ENCODE assay signal across 8 cellular contexts in genomic region chr5:173887610-173888472, GRCh38. TPM values are rescaled to one million over a fixed set of nuclear protein-coding genes. Genes with fewer than 3 reads are reported as not detected.
A peak's percentile ranks its signal among the peaks of the same experiment; 100 is the strongest.
DNase-seq lines count a peak whose midpoint lies in the region; ATAC-seq and TF ChIP-seq lines count a peak whose summit lies in the region.

TSS of gene CPEB4 (plus strand) at chr5:173888349. CDS start at chr5:173889734, 1,385 bp downstream.

- peak within 1 kb of the TSS; percentile 98 for H3K4me3 Mint-ChIP-seq in activated T-cell treated with anti-CD3 and anti-CD28 coated beads, Interleukin-2, amount 50 U/mL, for 24 hours

- no peaks in the 10 kb centered on the region for H3K27me3 ChIP-seq in mucosa of rectum (ENCODE audit: control insufficient read depth in 2 of 2, insufficient read depth in 2 of 2, low read length in 2 of 2)

- TF ChIP-seq POLR2A in erythroblast (IDR thresholded peaks at IDR 0.05; ENCODE audit: low read length): peak; percentile 98

- no peaks in the 10 kb centered on the region for H3K27me3 Mint-ChIP-seq in activated T-cell treated with anti-CD3 and anti-CD28 coated beads, Interleukin-2, amount 50 U/mL, for 24 hours

- H3K9me3 Mint-ChIP-seq in activated T-cell treated with anti-CD3 and anti-CD28 coated beads, Interleukin-2, amount 50 U/mL, for 24 hours: peaks cover 11% of the 10 kb centered on the region

- peaks cover 78% of the 10 kb centered on the region for H3K4me1 Mint-ChIP-seq in activated T-cell treated with anti-CD3 and anti-CD28 coated beads, Interleukin-2, amount 50 U/mL, for 24 hours (ENCODE audit: low read depth)

- H3K4me3 ChIP-seq in mucosa of rectum (ENCODE audit: low read length in 2 of 2): peak within 1 kb of the TSS; percentile 84 to 90

- peak; percentile 92 for ATAC-seq in GM21717 (IDR thresholded peaks at IDR 0.05; ENCODE audit: unreplicated experiment)

- in situ Hi-C loops in KBM-7 (cut with MboI; ENCODE audit: low pct_unique_long_range_greater_than_20kb, low sequenced_read_pairs): no loop called here

- peak within 1 kb of the TSS; percentile 100 for H3K27ac Mint-ChIP-seq in activated T-cell treated with anti-CD3 and anti-CD28 coated beads, Interleukin-2, amount 50 U/mL, for 24 hours

- peak within 1 kb of the TSS; percentile 83 to 89 for H3K27ac ChIP-seq in mucosa of rectum (ENCODE audit: low read depth in 2 of 2, low read length in 2 of 2)

- H3K36me3 ChIP-seq in mucosa of rectum (ENCODE audit: control insufficient read depth in 2 of 2, insufficient read depth in 2 of 2, low read length in 2 of 2): no peaks in the 10 kb centered on the region

- H3K4me1 ChIP-seq in mucosa of rectum (ENCODE audit: control insufficient read depth in 2 of 2, insufficient read depth in 2 of 2, low read length in 2 of 2): peaks cover 41 to 51% of the 10 kb centered on the region in 2 donors

- no peaks in the 10 kb centered on the region for H3K9me3 ChIP-seq in mucosa of rectum (ENCODE audit: control insufficient read depth in 2 of 2, low read length in 2 of 2)

- DNase-seq in DMS153 treated with DMSO at 0.1 percent for 48 hours (lab: John Stamatoyannopoulos, UW; ENCODE audit: unreplicated experiment): peak; percentile 76
- DNase-seq in KBM-7: peak; percentile 99
- peak; percentile 94 for DNase-seq in activated T-cell treated with anti-CD3 and anti-CD28 coated beads, Interleukin-2, amount 50 U/mL, for 24 hours
- DNase-seq in erythroblast (lab: John Stamatoyannopoulos, UW): peak; percentile 100
- DNase-seq in stimulated activated CD8-positive, alpha-beta memory T cell treated with anti-CD3 and anti-CD28 coated beads, Interleukin-4, amount 100 ng/mL, for 48 hours: peak; percentile 95

- H3K9ac ChIP-seq in mucosa of rectum (ENCODE audit: low read depth in 1 of 2, low read length in 2 of 2): peak within 1 kb of the TSS; percentile 81 to 86

- H3K36me3 Mint-ChIP-seq in activated T-cell treated with anti-CD3 and anti-CD28 coated beads, Interleukin-2, amount 50 U/mL, for 24 hours (ENCODE audit: low read depth): peaks cover 5% of the 10 kb centered on the region

TF ChIP-seq in PFSK-1, 5 proteins besides CTCF, POLR2A, EP300 and RAD21:
- TF ChIP-seq REST (IDR thresholded peaks at IDR 0.05; ENCODE audit: insufficient read depth in 1 of 2, low read depth in 2 of 2, low read length in 2 of 2): no peak
- peak; percentile 18 for TF ChIP-seq FOXP2 (optimal IDR thresholded peaks at IDR 0.05; ENCODE audit: borderline replicate concordance, extremely low read depth, extremely low read length, insufficient read depth)
- TF ChIP-seq POLR2AphosphoS5 (IDR thresholded peaks at IDR 0.05; ENCODE audit: low read depth, low read length): peak; percentile 77; the same call in 1 of the 2 replicates
- TF ChIP-seq SIN3A (IDR thresholded peaks at IDR 0.05; ENCODE audit: borderline replicate concordance, insufficient read depth, low read length): peak; percentile 100
- peak; percentile 97 for TF ChIP-seq TAF1 (IDR thresholded peaks at IDR 0.05; ENCODE audit: borderline replicate concordance, insufficient read depth, low read length)

RNA-seq across cellular contexts. Expression of gene CPEB4, which starts in this region (rescaled TPM):
- polyA plus RNA-seq in PFSK-1 (2012; ENCODE audit: insufficient read length, low read depth): 6.3 TPM

Comparison
In these comparisons a context has a peak if more than half of its experiments do, and no peak if none do; other contexts are left out.
1. Peak in every context shown above with its lines: DNase-seq, ATAC-seq, H3K4me3 ChIP-seq and H3K27ac ChIP-seq.